13 cellular contexts compared by ENCODE assay signal in the genomic region with DNA sequence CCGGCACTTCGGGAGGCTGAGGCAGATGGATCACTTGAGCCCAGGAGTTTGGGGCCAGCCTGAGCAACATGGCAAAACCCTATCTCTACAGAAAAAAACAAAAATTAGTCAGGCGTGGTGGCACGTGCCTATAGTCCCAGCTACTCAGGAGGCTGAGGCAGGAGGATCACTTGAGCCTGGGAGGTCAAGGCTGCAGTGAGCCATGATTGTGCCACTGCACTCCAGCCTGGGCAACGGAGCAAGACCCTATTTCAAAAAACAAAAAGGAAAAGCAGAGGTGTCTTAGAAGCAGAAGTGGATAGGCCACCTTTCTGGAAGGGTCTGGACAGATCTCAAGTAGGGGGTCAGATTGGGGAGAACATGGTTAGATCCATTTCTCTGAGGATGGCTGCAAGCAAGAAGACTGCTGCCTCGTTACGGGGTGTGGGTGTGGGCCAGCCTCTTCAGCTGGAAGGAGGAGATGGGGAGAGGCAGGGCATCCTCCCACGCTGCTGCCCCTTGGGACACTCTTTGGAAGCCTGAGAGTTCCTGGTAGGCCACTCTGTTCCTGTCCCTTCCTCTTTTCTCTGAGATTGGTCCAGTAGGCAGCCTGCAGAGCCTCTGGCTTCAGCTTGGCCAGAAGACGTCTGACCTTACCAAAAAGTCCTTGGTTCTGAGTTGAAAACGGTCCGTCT.
A peak's percentile ranks its signal among the peaks of the same experiment; 100 is the strongest.
DNase-seq lines count a peak whose midpoint lies in the region; ATAC-seq and TF ChIP-seq lines count a peak whose summit lies in the region.
"Had no signal": no experiment of that assay in that cellular context is flagged by ENCODE, and none has a peak within 500 bp of the region (broad histone marks: within the 10 kb centered on the region; RNA-seq: fewer than 3 reads in every experiment).

No MANE protein-coding gene starts in this region.

- no peaks in the 10 kb centered on the region for H3K4me1 ChIP-seq in HEK293 (ENCODE audit: control insufficient read depth, insufficient read depth, low read length)

- no peak overlapping the region for H3K4me3 Mint-ChIP-seq in CD4-positive, alpha-beta T cell
- H3K4me3 Mint-ChIP-seq in brain (no peak overlapping the region), neural crest cell (peak overlapping the region; percentile 21), T-cell (no peak overlapping the region)

- intact Hi-C loops in CD4-positive, alpha-beta T cell (cut with DNase I, micrococcal nuclease), result no loop called here

- no peaks in the 10 kb centered on the region for H3K9me3 ChIP-seq in CD4-positive, alpha-beta T cell (ENCODE audit: control insufficient read depth, low read length)
- no peaks in the 10 kb centered on the region for H3K9me3 ChIP-seq in HEK293 (ENCODE audit: control insufficient read depth, insufficient read depth, low read depth, low read length)
- H3K9me3 ChIP-seq: adrenal gland, SJCRH30 had no signal

- no peaks in the 10 kb centered on the region for H3K36me3 Mint-ChIP-seq in CD4-positive, alpha-beta T cell (ENCODE audit: low read depth)
- H3K36me3 Mint-ChIP-seq in brain (peaks cover 7% of the 10 kb centered on the region), neural crest cell (ENCODE audit: low read depth) (peaks cover 11% of the 10 kb centered on the region), T-cell (peaks cover 10% of the 10 kb centered on the region)
- H3K36me3 Mint-ChIP-seq: CD14-positive monocyte had no signal

- H3K27ac ChIP-seq in CD4-positive, alpha-beta T cell (ENCODE audit: low read depth, low read length), result no peak overlapping the region
- no peak overlapping the region for H3K27ac ChIP-seq in HEK293 (ENCODE audit: extremely low read depth, low read depth, low read length)
- H3K27ac ChIP-seq: SJCRH30 had no signal

- no peaks in the 10 kb centered on the region for H3K27me3 ChIP-seq in CD4-positive, alpha-beta T cell (ENCODE audit: control insufficient read depth, insufficient read depth, low read length)
- H3K27me3 ChIP-seq: adrenal gland, SJCRH30 had no signal

- CTCF ChIA-PET in CD4-positive, alpha-beta T cell (lab: Charles Lee), result no interaction called here
- CTCF ChIA-PET in HEK293 (lab: Yijun Ruan, JAX) (no interaction called here), T-cell (lab: Charles Lee) (no interaction called here)

- H3K4me3 ChIP-seq in HEK293 (ENCODE audit: low read depth, low read length), result no peak overlapping the region
- H3K4me3 ChIP-seq: adrenal gland, SJCRH30, skin epidermis had no signal

- no peak for DNase-seq in CD4-positive, alpha-beta T cell
- DNase-seq in neural crest cell (ENCODE audit: low read depth, low spot score) (no peak), epidermal melanocyte (ENCODE audit: insufficient read length, low spot score) (no peak), T-cell (no peak), SKM-1 treated with dmso at 0.1 percent for 144 hours (lab: John Stamatoyannopoulos, UW; ENCODE audit: unreplicated experiment) (no peak)
- DNase-seq: adrenal gland; H7; SJCRH30; stimulated activated naive CD4-positive, alpha-beta T cell had no signal

- peaks cover 52% of the 10 kb centered on the region for H3K4me1 Mint-ChIP-seq in CD4-positive, alpha-beta T cell (ENCODE audit: low read depth)
- H3K4me1 Mint-ChIP-seq in brain, result peaks cover 93% of the 10 kb centered on the region
- H3K4me1 Mint-ChIP-seq in neural crest cell, result peaks cover 86% of the 10 kb centered on the region
- H3K4me1 Mint-ChIP-seq in T-cell, result peaks cover 42 to 68% (median 56%) of the 10 kb centered on the region in 3 donors

- TF ChIP-seq CTCF in CD4-positive, alpha-beta T cell (IDR thresholded peaks at IDR 0.05), result no peak
- no peak for TF ChIP-seq CTCF in HEK293 (tag by site-specific recombination; IDR thresholded peaks at IDR 0.05)
- no peak for TF ChIP-seq CTCF in brain (conservative IDR thresholded peaks at IDR 0.05)
- TF ChIP-seq CTCF in neural crest cell (conservative IDR thresholded peaks at IDR 0.05), result no peak

- H3K9me3 Mint-ChIP-seq in CD4-positive, alpha-beta T cell, result no peaks in the 10 kb centered on the region
- no peaks in the 10 kb centered on the region for H3K9me3 Mint-ChIP-seq in brain
- no peaks in the 10 kb centered on the region for H3K9me3 Mint-ChIP-seq in neural crest cell
- H3K9me3 Mint-ChIP-seq in T-cell, result no peaks in the 10 kb centered on the region

- no peaks in the 10 kb centered on the region for H3K27me3 Mint-ChIP-seq in CD4-positive, alpha-beta T cell
- H3K27me3 Mint-ChIP-seq in brain (no peaks in the 10 kb centered on the region), neural crest cell (ENCODE audit: low read depth) (no peaks in the 10 kb centered on the region), T-cell (no peaks in the 10 kb centered on the region)

- H3K27ac Mint-ChIP-seq in CD4-positive, alpha-beta T cell, result peak overlapping the region; percentile 24
- H3K27ac Mint-ChIP-seq in brain, result peak overlapping the region; percentile 6 to 93 (median 74)
- peak overlapping the region; percentile 9 for H3K27ac Mint-ChIP-seq in neural crest cell (ENCODE audit: unreplicated experiment)
- no peak overlapping the region for H3K27ac Mint-ChIP-seq in T-cell

- ATAC-seq in CD4-positive, alpha-beta T cell (ENCODE audit: poor library complexity), result no peak
- ATAC-seq in T-cell (replicated peaks in 1 of 4), result no peak

- no peaks in the 10 kb centered on the region for H3K36me3 ChIP-seq in HEK293 (ENCODE audit: control insufficient read depth in 2 of 2, insufficient read depth in 1 of 2, low read length in 2 of 2)
- H3K36me3 ChIP-seq: adrenal gland, SJCRH30 had no signal

- POLR2A ChIA-PET in CD4-positive, alpha-beta T cell (lab: Charles Lee), result no interaction called here
- POLR2A ChIA-PET in HEK293 (lab: Yijun Ruan, JAX), result no interaction called here
- POLR2A ChIA-PET in T-cell (lab: Charles Lee), result no interaction called here

TF ChIP-seq in HEK293, 187 proteins besides CTCF, POLR2A, EP300 and RAD21:
- no peak for TF ChIP-seq ZNF580 (tag by site-specific recombination; IDR thresholded peaks at IDR 0.05)
- peak; percentile 79 for TF ChIP-seq ZFHX2 (tag by site-specific recombination; conservative IDR thresholded peaks at IDR 0.05)
- TF ChIP-seq EGR2 (tag by site-specific recombination; IDR thresholded peaks at IDR 0.05; ENCODE audit: low read depth), result peak; percentile 49; the same call in 1 of the 2 replicates
- no peak for TF ChIP-seq ZNF302 (tag by site-specific recombination; IDR thresholded peaks at IDR 0.05; ENCODE audit: low read depth)
- peak; percentile 84 for TF ChIP-seq ZNF121 (tag by site-specific recombination; IDR thresholded peaks at IDR 0.05)
- TF ChIP-seq ZNF623 (tag by site-specific recombination; IDR thresholded peaks at IDR 0.05), result no peak
- TF ChIP-seq ZNF514 (tag by site-specific recombination; IDR thresholded peaks at IDR 0.05), result no peak
- TF ChIP-seq ZNF211 (tag by site-specific recombination; IDR thresholded peaks at IDR 0.05; ENCODE audit: low read depth), result no peak
- TF ChIP-seq ZNF76 (tag by site-specific recombination; IDR thresholded peaks at IDR 0.05; ENCODE audit: borderline replicate concordance, low read depth), result no peak
- no peak for TF ChIP-seq ZNF10 (tag by site-specific recombination; IDR thresholded peaks at IDR 0.05)

Comparison
In these comparisons a context has a peak if more than half of its experiments do, and no peak if none do; other contexts are left out.
1. H3K27ac Mint-ChIP-seq: peak in CD4-positive, alpha-beta T cell (single experiment), brain (5 of 5) and neural crest cell (single experiment); none in T-cell (0 of 2).